ENCODE assay signal across 1 cellular context in genomic region chr5:137075163-137075970, GRCh38.
TF ChIP-seq lines count a peak whose summit lies in the region.

No MANE protein-coding gene starts in this region.

TF ChIP-seq in GM23338, 12 proteins besides CTCF, POLR2A, EP300 and RAD21 (continued from another document):
- TF ChIP-seq REST (IDR thresholded peaks at IDR 0.05; ENCODE audit: unreplicated experiment): no peak
- TF ChIP-seq ZNF331 (CRISPR knock-in tag; IDR thresholded peaks at IDR 0.05; ENCODE audit: low read depth): no peak
- TF ChIP-seq ZNF462 (CRISPR knock-in tag; IDR thresholded peaks at IDR 0.05): no peak
TF ChIP-seq in GM23338: peak in this region for 0.
